ENCODE assay signal across 9 cellular contexts in genomic region chr22:38881464-38881871, GRCh38. TPM values are rescaled to one million over a fixed set of nuclear protein-coding genes. Genes with fewer than 3 reads are reported as not detected.
DNase-seq lines count a peak whose midpoint lies in the region; ATAC-seq and TF ChIP-seq lines count a peak whose summit lies in the region.
"Had no signal": no experiment of that assay in that cellular context is flagged by ENCODE, and none has a peak within 500 bp of the region (broad histone marks: within the 10 kb centered on the region; RNA-seq: fewer than 3 reads in every experiment).

No MANE protein-coding gene starts in this region.

- H3K36me3 ChIP-seq in BLaER1 treated with 17β-estradiol and CSF1 and Interleukin-3, amounts not matched to agents 10 nM and 100 nM = no peaks in the 10 kb centered on the region
- no peaks in the 10 kb centered on the region for H3K36me3 ChIP-seq in gastrocnemius medialis

- peaks cover 25 to 38% (median 34%) of the 10 kb centered on the region in 10 experiments for H3K4me1 ChIP-seq in BLaER1 treated with 17β-estradiol and CSF1 and Interleukin-3, amounts not matched to agents 10 nM and 100 nM
- H3K4me1 ChIP-seq in gastrocnemius medialis = peaks cover 9 to 16% of the 10 kb centered on the region in 2 donors

- in situ Hi-C loops in gastrocnemius medialis (cut with MboI; ENCODE audit: low sequenced_read_pairs in 4 of 4) = loop anchor here in 1 of 4 donors (10.0 kb wide), 1 partner anchor 233 kb away; no protein-coding TSS in a partner anchor

- peak in 1 of 2 donors; percentile 7 for TF ChIP-seq POLR2A in gastrocnemius medialis (IDR thresholded peaks at IDR 0.05)

- TF ChIP-seq CTCF in VCaP (conservative IDR thresholded peaks at IDR 0.05) = no peak
- TF ChIP-seq CTCF in gastrocnemius medialis (IDR thresholded peaks at IDR 0.05 in 4 of 5, conservative IDR thresholded peaks at IDR 0.05 in 1 of 5) = no peak

- ATAC-seq in left cardiac atrium = peak; percentile 71 to 81
- peak; percentile 91 for ATAC-seq in gastrocnemius medialis
- no peak for ATAC-seq in GM18870 (IDR thresholded peaks at IDR 0.05; ENCODE audit: unreplicated experiment)
- ATAC-seq in GM19324 (IDR thresholded peaks at IDR 0.05; ENCODE audit: low FRiP score, unreplicated experiment) = no peak

- H3K9ac ChIP-seq in BLaER1 treated with 17β-estradiol and CSF1 and Interleukin-3, amounts not matched to agents 10 nM and 100 nM = no peak overlapping the region

- no peaks in the 10 kb centered on the region for H3K27me3 ChIP-seq in BLaER1 treated with 17β-estradiol and CSF1 and Interleukin-3, amounts not matched to agents 10 nM and 100 nM
- no peaks in the 10 kb centered on the region for H3K27me3 ChIP-seq in gastrocnemius medialis

- DNase-seq in left cardiac atrium = peak; percentile 61
- DNase-seq in gastrocnemius medialis = peak; percentile 55 to 75
- no peak for DNase-seq in T1000 (lab: John Stamatoyannopoulos, UW)
- DNase-seq in NCI-H774 (lab: John Stamatoyannopoulos, UW) = no peak
- DNase-seq: GDM1 had no signal

- peak overlapping the region in 8 of 11 experiments; percentile 0 to 51 (median 20); a peak in 11 of 22 replicates for H3K4me2 ChIP-seq in BLaER1 treated with 17β-estradiol and CSF1 and Interleukin-3, amounts not matched to agents 10 nM and 100 nM

- H3K27ac ChIP-seq in BLaER1 treated with 17β-estradiol and CSF1 and Interleukin-3, amounts not matched to agents 10 nM and 100 nM = no peak overlapping the region
- H3K27ac ChIP-seq in VCaP (peak overlapping the region; percentile 45), gastrocnemius medialis (peak overlapping the region; percentile 70 to 85 (median 76))

- peaks cover 0 to 7% (median 0%) of the 10 kb centered on the region in 11 experiments; a peak in 1 of 22 replicates for H3K9me3 ChIP-seq in BLaER1 treated with 17β-estradiol and CSF1 and Interleukin-3, amounts not matched to agents 10 nM and 100 nM (replicated peaks in 1 of 11)
- H3K9me3 ChIP-seq in gastrocnemius medialis = no peaks in the 10 kb centered on the region

- intact Hi-C loops in left cardiac atrium (cut with DNase I) = loop anchor here in 1 of 2 donors (5.0 kb wide), 1 partner anchor 41 kb away; no protein-coding TSS in a partner anchor
- intact Hi-C loops in gastrocnemius medialis (cut with DNase I; ENCODE audit: low total_unique reads) = loop anchor here (2.0 kb wide), 1 partner anchor 45 kb away; no protein-coding TSS in a partner anchor

- H3K4me3 ChIP-seq in BLaER1 treated with 17β-estradiol and CSF1 and Interleukin-3, amounts not matched to agents 10 nM and 100 nM = no peak overlapping the region
- peak overlapping the region in 3 of 4 donors; percentile 7 to 31 (median 11) for H3K4me3 ChIP-seq in gastrocnemius medialis

- no peaks in the 10 kb centered on the region for H4K20me1 ChIP-seq in BLaER1 treated with 17β-estradiol and CSF1 and Interleukin-3, amounts not matched to agents 10 nM and 100 nM

RNA-seq across cellular contexts. Expression of gene CBX6, which starts 9.5 kb away (rescaled TPM):
- total RNA-seq in left cardiac atrium = 10 to 100 TPM; 46.0 to 54.3 TPM
- 10 to 100 TPM in 3 of 4 donors, 1 to 10 TPM in 1; 8.4 to 21.5 (median 17.7) TPM for total RNA-seq in gastrocnemius medialis

RNA-seq across cellular contexts. Expression of gene NPTXR, which starts 37.6 kb away (rescaled TPM):
- total RNA-seq in left cardiac atrium = 10 to 100 TPM; 26.9 to 30.8 TPM
- 1 to 10 TPM in 1 of 4 donors, under 1 TPM in 3; 0.25 to 5.0 (median 0.73) TPM for total RNA-seq in gastrocnemius medialis

Comparison
In these comparisons a context has a peak if more than half of its experiments do, and no peak if none do; other contexts are left out.
1. H3K27ac ChIP-seq: peak in VCaP (single experiment) and gastrocnemius medialis (4 of 4); none in BLaER1 treated with 17β-estradiol and CSF1 and Interleukin-3, amounts not matched to agents 10 nM and 100 nM (0 of 11).
2. H3K4me3 ChIP-seq: peak in gastrocnemius medialis (3 of 4); none in BLaER1 treated with 17β-estradiol and CSF1 and Interleukin-3, amounts not matched to agents 10 nM and 100 nM (0 of 10).
3. ATAC-seq: peak in left cardiac atrium (2 of 2) and gastrocnemius medialis (2 of 2); none in GM18870 (single experiment) and GM19324 (single experiment).
4. DNase-seq: peak in left cardiac atrium (single experiment) and gastrocnemius medialis (2 of 2); none in T1000 (single experiment) and NCI-H774 (single experiment).
5. RNA of gene NPTXR, which starts 37.6 kb away (total RNA-seq): 26.9 to 30.8 TPM in left cardiac atrium; 0.25 to 5.0 TPM in gastrocnemius medialis; every median in the first group is over 4 times any median in the second.